12 cellular contexts compared by ENCODE assay signal in the genomic region with DNA sequence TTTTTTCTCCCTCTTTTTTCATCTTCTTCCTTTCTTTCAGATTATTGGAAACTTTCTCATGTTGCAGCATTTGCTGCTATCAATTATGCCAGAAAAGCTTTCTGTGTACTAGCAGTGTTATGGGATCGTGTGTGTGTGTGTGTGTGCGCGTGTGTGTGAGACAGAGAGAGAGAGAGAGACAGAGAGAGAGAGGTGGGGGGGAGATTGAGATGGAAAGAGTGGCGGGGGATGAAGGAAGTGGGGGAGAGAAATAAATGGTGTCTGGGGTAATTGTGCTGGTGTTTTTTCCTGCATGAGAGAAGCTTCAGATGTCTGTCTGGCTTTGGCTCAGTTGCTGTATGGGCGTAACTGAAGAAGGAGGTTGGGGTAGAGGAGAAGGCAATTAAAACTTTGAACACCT.
DNase-seq lines count a peak whose midpoint lies in the region; TF ChIP-seq lines count a peak whose summit lies in the region.
"Had no signal": no experiment of that assay in that cellular context is flagged by ENCODE, and none has a peak within 500 bp of the region (broad histone marks: within the 10 kb centered on the region; RNA-seq: fewer than 3 reads in every experiment).

No MANE protein-coding gene starts in this region.

- H3K27me3 ChIP-seq in neuron (ENCODE audit: insufficient read depth, low read length): no peaks in the 10 kb centered on the region
- H3K27me3 ChIP-seq: heart right ventricle, neutrophil had no signal

- H3K4me1 Mint-ChIP-seq in chondrocyte (ENCODE audit: low read depth): peaks cover 14% of the 10 kb centered on the region
- H3K4me1 Mint-ChIP-seq in activated CD4-positive, alpha-beta memory T cell treated with anti-CD3 and anti-CD28 coated beads, Interleukin-2, amount 10 ng/mL, durations not matched to agents 7 days and 5 days: no peaks in the 10 kb centered on the region
- H3K4me1 Mint-ChIP-seq in T-helper 2 cell treated with Interferon-gamma antibody and Interleukin-4, amounts not matched to agents 5 μg/mL and 100 μg/mL, for 36 hours (ENCODE audit: low read depth): peaks cover 2% of the 10 kb centered on the region

- H3K36me3 Mint-ChIP-seq in chondrocyte (ENCODE audit: low read depth): peaks cover 4% of the 10 kb centered on the region
- H3K36me3 Mint-ChIP-seq in activated CD4-positive, alpha-beta memory T cell treated with anti-CD3 and anti-CD28 coated beads, Interleukin-2, amount 10 ng/mL, durations not matched to agents 7 days and 5 days (ENCODE audit: low read depth): no peaks in the 10 kb centered on the region
- no peaks in the 10 kb centered on the region for H3K36me3 Mint-ChIP-seq in T-helper 2 cell treated with Interferon-gamma antibody and Interleukin-4, amounts not matched to agents 5 μg/mL and 100 μg/mL, for 36 hours (ENCODE audit: low read depth)
- H3K36me3 Mint-ChIP-seq: activated naive CD4-positive, alpha-beta T cell treated with anti-CD3 and anti-CD28 coated beads, Interleukin-2, amount 50 U/mL, for 72 hours had no signal

- H3K36me3 ChIP-seq in neuron (ENCODE audit: insufficient read depth, low read length): no peaks in the 10 kb centered on the region
- H3K36me3 ChIP-seq: heart right ventricle, neutrophil had no signal

- CTCF ChIA-PET in activated CD4-positive, alpha-beta memory T cell treated with anti-CD3 and anti-CD28 coated beads, Interleukin-2, amount 10 ng/mL, durations not matched to agents 7 days and 5 days (lab: Charles Lee): no interaction called here

- H2AFZ ChIP-seq in neuron (ENCODE audit: low read depth, low read length): peak overlapping the region; percentile 48

- TF ChIP-seq CTCF in chondrocyte (IDR thresholded peaks at IDR 0.05): no peak

- H3K27me3 Mint-ChIP-seq in chondrocyte (ENCODE audit: low read depth): no peaks in the 10 kb centered on the region
- H3K27me3 Mint-ChIP-seq in activated CD4-positive, alpha-beta memory T cell treated with anti-CD3 and anti-CD28 coated beads, Interleukin-2, amount 10 ng/mL, durations not matched to agents 7 days and 5 days: no peaks in the 10 kb centered on the region
- no peaks in the 10 kb centered on the region for H3K27me3 Mint-ChIP-seq in T-helper 2 cell treated with Interferon-gamma antibody and Interleukin-4, amounts not matched to agents 5 μg/mL and 100 μg/mL, for 36 hours (ENCODE audit: low read depth)

- peak overlapping the region; percentile 42 for H3K27ac Mint-ChIP-seq in chondrocyte (ENCODE audit: unreplicated experiment)
- H3K27ac Mint-ChIP-seq in activated CD4-positive, alpha-beta memory T cell treated with anti-CD3 and anti-CD28 coated beads, Interleukin-2, amount 10 ng/mL, durations not matched to agents 7 days and 5 days: no peak overlapping the region
- H3K27ac Mint-ChIP-seq in T-helper 2 cell treated with Interferon-gamma antibody and Interleukin-4, amounts not matched to agents 5 μg/mL and 100 μg/mL, for 36 hours: no peak overlapping the region

- H3K9me3 ChIP-seq in neuron (ENCODE audit: low read length): no peaks in the 10 kb centered on the region
- H3K9me3 ChIP-seq: neutrophil had no signal

- peak; percentile 45 for DNase-seq in Caki2 (ENCODE audit: low read depth)
- peak; percentile 25 for DNase-seq in NCI-H1694 (lab: John Stamatoyannopoulos, UW)
- no peak for DNase-seq in chondrocyte (ENCODE audit: low spot score)
- DNase-seq in RKO (ENCODE audit: low spot score): no peak
- no peak for DNase-seq in activated CD4-positive, alpha-beta memory T cell treated with anti-CD3 and anti-CD28 coated beads, Interleukin-2, amount 10 ng/mL, durations not matched to agents 7 days and 5 days
- no peak for DNase-seq in activated CD8-positive, alpha-beta memory T cell treated with anti-CD3 and anti-CD28 coated beads, Interleukin-2, amount 50 U/mL, for 48 hours
- DNase-seq in T-helper 2 cell treated with Interferon-gamma antibody and Interleukin-4, amounts not matched to agents 5 μg/mL and 100 μg/mL, for 36 hours (ENCODE audit: low spot score): no peak
- DNase-seq: MM.1S had no signal

- peaks cover 4% of the 10 kb centered on the region for H3K9me3 Mint-ChIP-seq in chondrocyte (ENCODE audit: low read depth)
- H3K9me3 Mint-ChIP-seq in activated CD4-positive, alpha-beta memory T cell treated with anti-CD3 and anti-CD28 coated beads, Interleukin-2, amount 10 ng/mL, durations not matched to agents 7 days and 5 days: no peaks in the 10 kb centered on the region
- no peaks in the 10 kb centered on the region for H3K9me3 Mint-ChIP-seq in T-helper 2 cell treated with Interferon-gamma antibody and Interleukin-4, amounts not matched to agents 5 μg/mL and 100 μg/mL, for 36 hours
- H3K9me3 Mint-ChIP-seq: activated naive CD4-positive, alpha-beta T cell treated with anti-CD3 and anti-CD28 coated beads, Interleukin-2, amount 50 U/mL, for 72 hours had no signal

- POLR2A ChIA-PET in activated CD4-positive, alpha-beta memory T cell treated with anti-CD3 and anti-CD28 coated beads, Interleukin-2, amount 10 ng/mL, durations not matched to agents 7 days and 5 days (lab: Charles Lee): interaction anchor here (0.6 kb wide), 1 partner anchor 144 kb away, joined by 3 read pairs; no protein-coding TSS in a partner anchor

- H3K4me3 Mint-ChIP-seq in chondrocyte (ENCODE audit: unreplicated experiment): peak overlapping the region; percentile 16
- no peak overlapping the region for H3K4me3 Mint-ChIP-seq in activated CD4-positive, alpha-beta memory T cell treated with anti-CD3 and anti-CD28 coated beads, Interleukin-2, amount 10 ng/mL, durations not matched to agents 7 days and 5 days
- no peak overlapping the region for H3K4me3 Mint-ChIP-seq in T-helper 2 cell treated with Interferon-gamma antibody and Interleukin-4, amounts not matched to agents 5 μg/mL and 100 μg/mL, for 36 hours

- no peak overlapping the region for H3K4me3 ChIP-seq in neuron (ENCODE audit: low read length)
- H3K4me3 ChIP-seq: heart right ventricle had no signal

- peaks cover 13% of the 10 kb centered on the region for H3K4me1 ChIP-seq in neuron (ENCODE audit: insufficient read depth, low read length)

- in situ Hi-C loops in Caki2 (cut with HindIII; ENCODE audit: low pct_unique_long_range_greater_than_20kb, low sequenced_read_pairs): no loop called here

Comparison
In these comparisons a context has a peak if more than half of its experiments do, and no peak if none do; other contexts are left out.
1. DNase-seq: peak in Caki2 (single experiment) and NCI-H1694 (single experiment); none in chondrocyte (single experiment), RKO (single experiment), activated CD4-positive, alpha-beta memory T cell treated with anti-CD3 and anti-CD28 coated beads, Interleukin-2, amount 10 ng/mL, durations not matched to agents 7 days and 5 days (single experiment), activated CD8-positive, alpha-beta memory T cell treated with anti-CD3 and anti-CD28 coated beads, Interleukin-2, amount 50 U/mL, for 48 hours (single experiment) and T-helper 2 cell treated with Interferon-gamma antibody and Interleukin-4, amounts not matched to agents 5 μg/mL and 100 μg/mL, for 36 hours (single experiment).